2 cellular contexts compared by ENCODE assay signal in the genomic region with DNA sequence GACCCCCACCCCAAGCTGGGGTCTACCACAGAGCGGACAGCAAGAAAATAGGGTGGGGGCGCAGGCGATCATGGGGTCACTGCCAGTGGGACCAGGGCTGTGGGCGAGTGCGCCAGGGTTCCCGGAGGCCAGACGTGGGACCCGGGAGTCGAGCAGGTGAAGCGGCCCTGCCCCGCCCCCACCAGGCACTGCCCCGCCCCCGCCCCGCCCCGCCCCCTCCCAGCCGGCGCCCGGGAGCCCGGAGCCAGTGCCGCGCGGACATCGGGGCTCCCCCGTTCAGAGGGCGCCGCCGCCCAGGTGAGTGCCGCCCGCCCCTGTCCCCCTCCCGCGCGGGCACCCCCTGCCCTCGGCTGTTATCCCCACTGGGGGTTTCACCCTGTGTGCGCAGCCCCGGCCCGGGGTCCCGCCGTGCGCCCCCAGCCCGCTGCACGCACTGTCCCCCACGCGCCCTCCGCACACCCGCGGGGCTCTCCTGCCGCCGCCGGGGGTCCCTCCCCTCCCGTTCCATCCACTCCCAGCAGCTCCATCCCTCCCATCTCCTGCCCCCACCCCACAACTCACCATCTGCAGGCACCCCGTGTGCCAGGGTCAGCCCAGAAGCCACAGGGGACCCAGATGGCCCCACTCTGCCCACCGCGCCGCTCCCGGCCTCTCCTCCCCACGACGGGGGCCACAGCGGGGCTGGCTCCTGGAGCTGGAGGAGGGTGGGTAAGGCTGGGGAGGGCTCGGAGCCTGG.
TF ChIP-seq lines count a peak whose summit lies in the region.

A gene (plus strand): TSS at position 222 of the 736 bp plus-strand sequence. CDS start 6,122 bp downstream, outside the sequence.

TF ChIP-seq in HCT116, 20 proteins besides CTCF, POLR2A, EP300 and RAD21:
- no peak for TF ChIP-seq ELF1 (IDR thresholded peaks at IDR 0.05; ENCODE audit: borderline replicate concordance, low read depth)
- TF ChIP-seq SP1 (IDR thresholded peaks at IDR 0.05; ENCODE audit: low read depth), result no peak
- no peak for TF ChIP-seq FOSL1 (IDR thresholded peaks at IDR 0.05; ENCODE audit: low read depth)
- TF ChIP-seq, protein P1, sequence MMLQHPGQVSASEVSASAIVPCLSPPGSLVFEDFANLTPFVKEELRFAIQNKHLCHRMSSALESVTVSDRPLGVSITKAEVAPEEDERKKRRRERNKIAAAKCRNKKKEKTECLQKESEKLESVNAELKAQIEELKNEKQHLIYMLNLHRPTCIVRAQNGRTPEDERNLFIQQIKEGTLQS (IDR thresholded peaks at IDR 0.05), result no peak
- no peak for TF ChIP-seq TCF7L2 (IDR thresholded peaks at IDR 0.05; ENCODE audit: borderline replicate concordance, extremely low read depth, insufficient read depth, insufficient read length)
- TF ChIP-seq CBX3 (IDR thresholded peaks at IDR 0.05; ENCODE audit: low read depth), result no peak
- TF ChIP-seq, protein P2, sequence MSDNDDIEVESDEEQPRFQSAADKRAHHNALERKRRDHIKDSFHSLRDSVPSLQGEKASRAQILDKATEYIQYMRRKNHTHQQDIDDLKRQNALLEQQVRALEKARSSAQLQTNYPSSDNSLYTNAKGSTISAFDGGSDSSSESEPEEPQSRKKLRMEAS (IDR thresholded peaks at IDR 0.05), result no peak
- TF ChIP-seq ZFX (IDR thresholded peaks at IDR 0.05), result no peak
- no peak for TF ChIP-seq EZH2 (IDR thresholded peaks at IDR 0.05)
- no peak for TF ChIP-seq EZH2phosphoT487 (IDR thresholded peaks at IDR 0.05; ENCODE audit: borderline replicate concordance)
- no peak for TF ChIP-seq YY1 (IDR thresholded peaks at IDR 0.05; ENCODE audit: extremely low read depth, insufficient replicate concordance, low read depth, low read length)
- TF ChIP-seq, protein P3, sequence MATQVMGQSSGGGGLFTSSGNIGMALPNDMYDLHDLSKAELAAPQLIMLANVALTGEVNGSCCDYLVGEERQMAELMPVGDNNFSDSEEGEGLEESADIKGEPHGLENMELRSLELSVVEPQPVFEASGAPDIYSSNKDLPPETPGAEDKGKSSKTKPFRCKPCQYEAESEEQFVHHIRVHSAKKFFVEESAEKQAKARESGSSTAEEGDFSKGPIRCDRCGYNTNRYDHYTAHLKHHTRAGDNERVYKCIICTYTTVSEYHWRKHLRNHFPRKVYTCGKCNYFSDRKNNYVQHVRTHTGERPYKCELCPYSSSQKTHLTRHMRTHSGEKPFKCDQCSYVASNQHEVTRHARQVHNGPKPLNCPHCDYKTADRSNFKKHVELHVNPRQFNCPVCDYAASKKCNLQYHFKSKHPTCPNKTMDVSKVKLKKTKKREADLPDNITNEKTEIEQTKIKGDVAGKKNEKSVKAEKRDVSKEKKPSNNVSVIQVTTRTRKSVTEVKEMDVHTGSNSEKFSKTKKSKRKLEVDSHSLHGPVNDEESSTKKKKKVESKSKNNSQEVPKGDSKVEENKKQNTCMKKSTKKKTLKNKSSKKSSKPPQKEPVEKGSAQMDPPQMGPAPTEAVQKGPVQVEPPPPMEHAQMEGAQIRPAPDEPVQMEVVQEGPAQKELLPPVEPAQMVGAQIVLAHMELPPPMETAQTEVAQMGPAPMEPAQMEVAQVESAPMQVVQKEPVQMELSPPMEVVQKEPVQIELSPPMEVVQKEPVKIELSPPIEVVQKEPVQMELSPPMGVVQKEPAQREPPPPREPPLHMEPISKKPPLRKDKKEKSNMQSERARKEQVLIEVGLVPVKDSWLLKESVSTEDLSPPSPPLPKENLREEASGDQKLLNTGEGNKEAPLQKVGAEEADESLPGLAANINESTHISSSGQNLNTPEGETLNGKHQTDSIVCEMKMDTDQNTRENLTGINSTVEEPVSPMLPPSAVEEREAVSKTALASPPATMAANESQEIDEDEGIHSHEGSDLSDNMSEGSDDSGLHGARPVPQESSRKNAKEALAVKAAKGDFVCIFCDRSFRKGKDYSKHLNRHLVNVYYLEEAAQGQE (IDR thresholded peaks at IDR 0.05; ENCODE audit: low read depth), result no peak

TF ChIP-seq in K562, 482 proteins besides CTCF, POLR2A, EP300 and RAD21:
- no peak for TF ChIP-seq ZNF77 (CRISPR knock-in tag; IDR thresholded peaks at IDR 0.05)
- TF ChIP-seq ZNF589 (CRISPR knock-in tag; IDR thresholded peaks at IDR 0.05; ENCODE audit: low read depth), result no peak
- TF ChIP-seq JUND (IDR thresholded peaks at IDR 0.05; ENCODE audit: borderline replicate concordance, low read depth, low read length), result no peak
- TF ChIP-seq JUND (tag; IDR thresholded peaks at IDR 0.05; ENCODE audit: borderline replicate concordance, low read depth, low read length), result no peak
- no peak for TF ChIP-seq ZNF232 (CRISPR knock-in tag; IDR thresholded peaks at IDR 0.05)
- TF ChIP-seq U2AF2 (optimal IDR thresholded peaks at IDR 0.05; ENCODE audit: low read depth, low read length), result no peak
- TF ChIP-seq ZNF134 (CRISPR knock-in tag; conservative IDR thresholded peaks at IDR 0.05), result no peak
- TF ChIP-seq ELF1 (tag; IDR thresholded peaks at IDR 0.05), result no peak
- no peak for TF ChIP-seq ZNF57 (CRISPR knock-in tag; IDR thresholded peaks at IDR 0.05)
- TF ChIP-seq ZBTB7A (IDR thresholded peaks at IDR 0.05; ENCODE audit: borderline replicate concordance, control insufficient read depth, low read depth, low read length), result no peak
- TF ChIP-seq, protein P4, sequence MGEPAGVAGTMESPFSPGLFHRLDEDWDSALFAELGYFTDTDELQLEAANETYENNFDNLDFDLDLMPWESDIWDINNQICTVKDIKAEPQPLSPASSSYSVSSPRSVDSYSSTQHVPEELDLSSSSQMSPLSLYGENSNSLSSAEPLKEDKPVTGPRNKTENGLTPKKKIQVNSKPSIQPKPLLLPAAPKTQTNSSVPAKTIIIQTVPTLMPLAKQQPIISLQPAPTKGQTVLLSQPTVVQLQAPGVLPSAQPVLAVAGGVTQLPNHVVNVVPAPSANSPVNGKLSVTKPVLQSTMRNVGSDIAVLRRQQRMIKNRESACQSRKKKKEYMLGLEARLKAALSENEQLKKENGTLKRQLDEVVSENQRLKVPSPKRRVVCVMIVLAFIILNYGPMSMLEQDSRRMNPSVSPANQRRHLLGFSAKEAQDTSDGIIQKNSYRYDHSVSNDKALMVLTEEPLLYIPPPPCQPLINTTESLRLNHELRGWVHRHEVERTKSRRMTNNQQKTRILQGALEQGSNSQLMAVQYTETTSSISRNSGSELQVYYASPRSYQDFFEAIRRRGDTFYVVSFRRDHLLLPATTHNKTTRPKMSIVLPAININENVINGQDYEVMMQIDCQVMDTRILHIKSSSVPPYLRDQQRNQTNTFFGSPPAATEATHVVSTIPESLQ (CRISPR knock-in tag; IDR thresholded peaks at IDR 0.05), result no peak
- no peak for TF ChIP-seq CREB1 (IDR thresholded peaks at IDR 0.05)
- TF ChIP-seq CREB1 (CRISPR knock-in tag; IDR thresholded peaks at IDR 0.05), result no peak
TF ChIP-seq in K562: peak in this region for 0.
